In genomic region chr19:664913-665443, GRCh38 we compare ENCODE assay signal across 1 cellular context.
TF ChIP-seq lines count a peak whose summit lies in the region.

No MANE protein-coding gene starts in this region.

TF ChIP-seq in HepG2, 621 proteins besides CTCF, POLR2A, EP300 and RAD21 (continued from another document and continues in another):
- peak; percentile 28; the same call in 1 of the 2 replicates for TF ChIP-seq ZNF512 (CRISPR knock-in tag; IDR thresholded peaks at IDR 0.05)
- TF ChIP-seq ZNF431 (CRISPR knock-in tag; IDR thresholded peaks at IDR 0.05; ENCODE audit: borderline replicate concordance, low read depth): no peak
- 0 out of 2 replicates have a peak, but pooled peaks have one; percentile 42 for TF ChIP-seq ZNF850 (CRISPR knock-in tag; conservative IDR thresholded peaks at IDR 0.05)
- TF ChIP-seq REL (CRISPR knock-in tag; conservative IDR thresholded peaks at IDR 0.05): no peak
- TF ChIP-seq ZSCAN30 (CRISPR knock-in tag; IDR thresholded peaks at IDR 0.05): no peak
- peak; percentile 69; the same call in 1 of the 2 replicates for TF ChIP-seq MAZ (IDR thresholded peaks at IDR 0.05; ENCODE audit: borderline replicate concordance, low read depth, low read length)
- peak; percentile 81 for TF ChIP-seq MAZ (CRISPR knock-in tag; IDR thresholded peaks at IDR 0.05; ENCODE audit: low read depth)
- no peak for TF ChIP-seq ZZZ3 (CRISPR knock-in tag; IDR thresholded peaks at IDR 0.05; ENCODE audit: borderline replicate concordance)
- 0 out of 2 replicates have a peak, but pooled peaks have one; percentile 93 for TF ChIP-seq ZNF713 (CRISPR knock-in tag; IDR thresholded peaks at IDR 0.05)
- TF ChIP-seq JDP2 (CRISPR knock-in tag; IDR thresholded peaks at IDR 0.05; ENCODE audit: borderline replicate concordance): no peak
- peak; percentile 46; the same call in 1 of the 2 replicates for TF ChIP-seq GATAD2A (CRISPR knock-in tag; IDR thresholded peaks at IDR 0.05)
- TF ChIP-seq MED13 (CRISPR knock-in tag; IDR thresholded peaks at IDR 0.05): no peak
- peak; percentile 52 for TF ChIP-seq BCL6 (CRISPR knock-in tag; IDR thresholded peaks at IDR 0.05)
- TF ChIP-seq SETDB1 (CRISPR knock-in tag; IDR thresholded peaks at IDR 0.05; ENCODE audit: borderline replicate concordance): 0 out of 2 replicates have a peak, but pooled peaks have one; percentile 36
- 0 out of 2 replicates have a peak, but pooled peaks have one; percentile 65 for TF ChIP-seq KLF15 (CRISPR knock-in tag; IDR thresholded peaks at IDR 0.05; ENCODE audit: borderline replicate concordance)
- TF ChIP-seq, protein P1, sequence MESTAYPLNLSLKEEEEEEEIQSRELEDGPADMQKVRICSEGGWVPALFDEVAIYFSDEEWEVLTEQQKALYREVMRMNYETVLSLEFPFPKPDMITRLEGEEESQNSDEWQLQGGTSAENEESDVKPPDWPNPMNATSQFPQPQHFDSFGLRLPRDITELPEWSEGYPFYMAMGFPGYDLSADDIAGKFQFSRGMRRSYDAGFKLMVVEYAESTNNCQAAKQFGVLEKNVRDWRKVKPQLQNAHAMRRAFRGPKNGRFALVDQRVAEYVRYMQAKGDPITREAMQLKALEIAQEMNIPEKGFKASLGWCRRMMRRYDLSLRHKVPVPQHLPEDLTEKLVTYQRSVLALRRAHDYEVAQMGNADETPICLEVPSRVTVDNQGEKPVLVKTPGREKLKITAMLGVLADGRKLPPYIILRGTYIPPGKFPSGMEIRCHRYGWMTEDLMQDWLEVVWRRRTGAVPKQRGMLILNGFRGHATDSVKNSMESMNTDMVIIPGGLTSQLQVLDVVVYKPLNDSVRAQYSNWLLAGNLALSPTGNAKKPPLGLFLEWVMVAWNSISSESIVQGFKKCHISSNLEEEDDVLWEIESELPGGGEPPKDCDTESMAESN (CRISPR knock-in tag; conservative IDR thresholded peaks at IDR 0.05): 0 out of 2 replicates have a peak, but pooled peaks have one; percentile 20
- TF ChIP-seq ZNF10 (CRISPR knock-in tag; IDR thresholded peaks at IDR 0.05; ENCODE audit: borderline replicate concordance, low read depth): no peak
- TF ChIP-seq TARDBP (CRISPR knock-in tag; IDR thresholded peaks at IDR 0.05): peak; percentile 35; the same call in 1 of the 2 replicates
- 0 out of 2 replicates have a peak, but pooled peaks have one; percentile 45 for TF ChIP-seq SMYD3 (CRISPR knock-in tag; IDR thresholded peaks at IDR 0.05)
- TF ChIP-seq, protein P2, sequence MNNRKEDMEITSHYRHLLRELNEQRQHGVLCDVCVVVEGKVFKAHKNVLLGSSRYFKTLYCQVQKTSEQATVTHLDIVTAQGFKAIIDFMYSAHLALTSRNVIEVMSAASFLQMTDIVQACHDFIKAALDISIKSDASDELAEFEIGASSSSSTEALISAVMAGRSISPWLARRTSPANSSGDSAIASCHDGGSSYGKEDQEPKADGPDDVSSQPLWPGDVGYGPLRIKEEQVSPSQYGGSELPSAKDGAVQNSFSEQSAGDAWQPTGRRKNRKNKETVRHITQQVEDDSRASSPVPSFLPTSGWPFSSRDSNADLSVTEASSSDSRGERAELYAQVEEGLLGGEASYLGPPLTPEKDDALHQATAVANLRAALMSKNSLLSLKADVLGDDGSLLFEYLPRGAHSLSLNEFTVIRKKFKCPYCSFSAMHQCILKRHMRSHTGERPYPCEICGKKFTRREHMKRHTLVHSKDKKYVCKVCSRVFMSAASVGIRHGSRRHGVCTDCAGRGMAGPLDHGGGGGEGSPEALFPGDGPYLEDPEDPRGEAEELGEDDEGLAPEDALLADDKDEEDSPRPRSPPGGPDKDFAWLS (CRISPR knock-in tag; IDR thresholded peaks at IDR 0.05; ENCODE audit: borderline replicate concordance): no peak
- peak; percentile 60; the same call in 1 of the 2 replicates for TF ChIP-seq ZNF160 (CRISPR knock-in tag; IDR thresholded peaks at IDR 0.05)
- TF ChIP-seq EED (CRISPR knock-in tag; IDR thresholded peaks at IDR 0.05): no peak; the same call in 1 of the 2 replicates
- TF ChIP-seq DR1 (CRISPR knock-in tag; IDR thresholded peaks at IDR 0.05): 0 out of 2 replicates have a peak, but pooled peaks have one; percentile 27
- peak; percentile 75; the same call in 1 of the 2 replicates for TF ChIP-seq ZFP41 (CRISPR knock-in tag; IDR thresholded peaks at IDR 0.05; ENCODE audit: borderline replicate concordance)
- no peak for TF ChIP-seq ZNF782 (CRISPR knock-in tag; IDR thresholded peaks at IDR 0.05; ENCODE audit: borderline replicate concordance)
- TF ChIP-seq ZNF205 (CRISPR knock-in tag; IDR thresholded peaks at IDR 0.05): peak; percentile 83
- TF ChIP-seq TIGD3 (CRISPR knock-in tag; IDR thresholded peaks at IDR 0.05; ENCODE audit: borderline replicate concordance): no peak
- TF ChIP-seq MXD1 (CRISPR knock-in tag; IDR thresholded peaks at IDR 0.05): peak; percentile 86
- no peak for TF ChIP-seq TAF15 (IDR thresholded peaks at IDR 0.05; ENCODE audit: low read depth, low read length, poor library complexity, severe bottlenecking)
- peak; percentile 31; the same call in 1 of the 2 replicates for TF ChIP-seq NCOA2 (CRISPR knock-in tag; IDR thresholded peaks at IDR 0.05)
- 0 out of 2 replicates have a peak, but pooled peaks have one; percentile 31 for TF ChIP-seq HMGXB3 (CRISPR knock-in tag; IDR thresholded peaks at IDR 0.05; ENCODE audit: borderline replicate concordance)
- TF ChIP-seq, protein P3, sequence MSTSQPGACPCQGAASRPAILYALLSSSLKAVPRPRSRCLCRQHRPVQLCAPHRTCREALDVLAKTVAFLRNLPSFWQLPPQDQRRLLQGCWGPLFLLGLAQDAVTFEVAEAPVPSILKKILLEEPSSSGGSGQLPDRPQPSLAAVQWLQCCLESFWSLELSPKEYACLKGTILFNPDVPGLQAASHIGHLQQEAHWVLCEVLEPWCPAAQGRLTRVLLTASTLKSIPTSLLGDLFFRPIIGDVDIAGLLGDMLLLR (CRISPR knock-in tag; IDR thresholded peaks at IDR 0.05): peak; percentile 63; the same call in 1 of the 2 replicates
- peak; percentile 80; the same call in 1 of the 2 replicates for TF ChIP-seq KDM5B (CRISPR knock-in tag; IDR thresholded peaks at IDR 0.05; ENCODE audit: borderline replicate concordance)
- peak; percentile 97 for TF ChIP-seq ZNF572 (CRISPR knock-in tag; IDR thresholded peaks at IDR 0.05)
- peak; percentile 29; the same call in 1 of the 2 replicates for TF ChIP-seq ZNF460 (CRISPR knock-in tag; IDR thresholded peaks at IDR 0.05; ENCODE audit: borderline replicate concordance)
- no peak for TF ChIP-seq ZNF589 (CRISPR knock-in tag; conservative IDR thresholded peaks at IDR 0.05)
- TF ChIP-seq, protein P4, sequence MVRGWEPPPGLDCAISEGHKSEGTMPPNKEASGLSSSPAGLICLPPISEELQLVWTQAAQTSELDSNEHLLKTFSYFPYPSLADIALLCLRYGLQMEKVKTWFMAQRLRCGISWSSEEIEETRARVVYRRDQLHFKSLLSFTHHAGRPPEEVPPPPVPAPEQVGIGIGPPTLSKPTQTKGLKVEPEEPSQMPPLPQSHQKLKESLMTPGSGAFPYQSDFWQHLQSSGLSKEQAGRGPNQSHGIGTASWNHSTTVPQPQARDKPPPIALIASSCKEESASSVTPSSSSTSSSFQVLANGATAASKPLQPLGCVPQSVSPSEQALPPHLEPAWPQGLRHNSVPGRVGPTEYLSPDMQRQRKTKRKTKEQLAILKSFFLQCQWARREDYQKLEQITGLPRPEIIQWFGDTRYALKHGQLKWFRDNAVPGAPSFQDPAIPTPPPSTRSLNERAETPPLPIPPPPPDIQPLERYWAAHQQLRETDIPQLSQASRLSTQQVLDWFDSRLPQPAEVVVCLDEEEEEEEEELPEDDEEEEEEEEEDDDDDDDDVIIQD (CRISPR knock-in tag; IDR thresholded peaks at IDR 0.05; ENCODE audit: low read depth): peak; percentile 22; the same call in 1 of the 2 replicates
- no peak for TF ChIP-seq ZNF674 (CRISPR knock-in tag; IDR thresholded peaks at IDR 0.05; ENCODE audit: low read depth)
- no peak for TF ChIP-seq ZNF7 (CRISPR knock-in tag; IDR thresholded peaks at IDR 0.05)
- TF ChIP-seq, protein P5, sequence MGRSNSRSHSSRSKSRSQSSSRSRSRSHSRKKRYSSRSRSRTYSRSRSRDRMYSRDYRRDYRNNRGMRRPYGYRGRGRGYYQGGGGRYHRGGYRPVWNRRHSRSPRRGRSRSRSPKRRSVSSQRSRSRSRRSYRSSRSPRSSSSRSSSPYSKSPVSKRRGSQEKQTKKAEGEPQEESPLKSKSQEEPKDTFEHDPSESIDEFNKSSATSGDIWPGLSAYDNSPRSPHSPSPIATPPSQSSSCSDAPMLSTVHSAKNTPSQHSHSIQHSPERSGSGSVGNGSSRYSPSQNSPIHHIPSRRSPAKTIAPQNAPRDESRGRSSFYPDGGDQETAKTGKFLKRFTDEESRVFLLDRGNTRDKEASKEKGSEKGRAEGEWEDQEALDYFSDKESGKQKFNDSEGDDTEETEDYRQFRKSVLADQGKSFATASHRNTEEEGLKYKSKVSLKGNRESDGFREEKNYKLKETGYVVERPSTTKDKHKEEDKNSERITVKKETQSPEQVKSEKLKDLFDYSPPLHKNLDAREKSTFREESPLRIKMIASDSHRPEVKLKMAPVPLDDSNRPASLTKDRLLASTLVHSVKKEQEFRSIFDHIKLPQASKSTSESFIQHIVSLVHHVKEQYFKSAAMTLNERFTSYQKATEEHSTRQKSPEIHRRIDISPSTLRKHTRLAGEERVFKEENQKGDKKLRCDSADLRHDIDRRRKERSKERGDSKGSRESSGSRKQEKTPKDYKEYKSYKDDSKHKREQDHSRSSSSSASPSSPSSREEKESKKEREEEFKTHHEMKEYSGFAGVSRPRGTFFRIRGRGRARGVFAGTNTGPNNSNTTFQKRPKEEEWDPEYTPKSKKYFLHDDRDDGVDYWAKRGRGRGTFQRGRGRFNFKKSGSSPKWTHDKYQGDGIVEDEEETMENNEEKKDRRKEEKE (IDR thresholded peaks at IDR 0.05): no peak
- peak; percentile 49; the same call in 1 of the 2 replicates for TF ChIP-seq AHR (CRISPR knock-in tag; IDR thresholded peaks at IDR 0.05)
- no peak for TF ChIP-seq ZC3H4 (CRISPR knock-in tag; IDR thresholded peaks at IDR 0.05; ENCODE audit: borderline replicate concordance)
- TF ChIP-seq ZNF430 (CRISPR knock-in tag; IDR thresholded peaks at IDR 0.05): 0 out of 2 replicates have a peak, but pooled peaks have one; percentile 35
- no peak for TF ChIP-seq ZNF839 (CRISPR knock-in tag; IDR thresholded peaks at IDR 0.05; ENCODE audit: borderline replicate concordance)
- 0 out of 2 replicates have a peak, but pooled peaks have one; percentile 56 for TF ChIP-seq ZNF33B (CRISPR knock-in tag; IDR thresholded peaks at IDR 0.05)
- TF ChIP-seq RXRB (CRISPR knock-in tag; IDR thresholded peaks at IDR 0.05; ENCODE audit: borderline replicate concordance): peak; percentile 74; the same call in 1 of the 2 replicates
- no peak for TF ChIP-seq CAMTA2 (CRISPR knock-in tag; IDR thresholded peaks at IDR 0.05; ENCODE audit: borderline replicate concordance)
- no peak for TF ChIP-seq ZEB1 (IDR thresholded peaks at IDR 0.05; ENCODE audit: insufficient replicate concordance, low read depth)
- TF ChIP-seq ZNF143 (CRISPR knock-in tag; IDR thresholded peaks at IDR 0.05): no peak
